Comparison of ENCODE assay signal across 13 cellular contexts in genomic region chr1:22117851-22118250, GRCh38. TPM values are rescaled to one million over a fixed set of nuclear protein-coding genes. Genes with fewer than 3 reads are reported as not detected.
A peak's percentile ranks its signal among the peaks of the same experiment; 100 is the strongest.
DNase-seq lines count a peak whose midpoint lies in the region; ATAC-seq and TF ChIP-seq lines count a peak whose summit lies in the region.
"Had no signal": no experiment of that assay in that cellular context is flagged by ENCODE, and none has a peak within 500 bp of the region (broad histone marks: within the 10 kb centered on the region; RNA-seq: fewer than 3 reads in every experiment).

No MANE protein-coding gene starts in this region.

- H3K9me3 Mint-ChIP-seq in activated CD4-positive, alpha-beta T cell treated with anti-CD3 and anti-CD28 coated beads, Interleukin-2, amount 10 ng/mL, durations not matched to agents 24 days and 14 days: no peaks in the 10 kb centered on the region
- no peaks in the 10 kb centered on the region for H3K9me3 Mint-ChIP-seq in stimulated activated memory B cell treated with anti-CD40 and anti-IgM and Interleukin-4, amounts not matched to agents 10 μg/mL and 1 μg/mL and 100 μg/mL, for 72 hours

- no peaks in the 10 kb centered on the region for H3K27me3 Mint-ChIP-seq in activated CD4-positive, alpha-beta T cell treated with anti-CD3 and anti-CD28 coated beads, Interleukin-2, amount 10 ng/mL, durations not matched to agents 24 days and 14 days
- H3K27me3 Mint-ChIP-seq in T-helper 17 cell: no peaks in the 10 kb centered on the region
- no peaks in the 10 kb centered on the region for H3K27me3 Mint-ChIP-seq in stimulated activated memory B cell treated with anti-CD40 and anti-IgM and Interleukin-4, amounts not matched to agents 10 μg/mL and 1 μg/mL and 100 μg/mL, for 72 hours

- peak overlapping the region; percentile 23 for H3K27ac Mint-ChIP-seq in activated CD4-positive, alpha-beta T cell treated with anti-CD3 and anti-CD28 coated beads, Interleukin-2, amount 10 ng/mL, durations not matched to agents 24 days and 14 days
- H3K27ac Mint-ChIP-seq in T-helper 17 cell: peak overlapping the region; percentile 43
- H3K27ac Mint-ChIP-seq in stimulated activated memory B cell treated with anti-CD40 and anti-IgM and Interleukin-4, amounts not matched to agents 10 μg/mL and 1 μg/mL and 100 μg/mL, for 72 hours: peak overlapping the region; percentile 53

- no peak overlapping the region for H3K4me3 ChIP-seq in tibial nerve
- H3K4me3 ChIP-seq: lung, SK-N-MC had no signal

- TF ChIP-seq EP300 in tibial nerve (IDR thresholded peaks at IDR 0.05): no peak

- intact Hi-C loops in activated CD4-positive, alpha-beta T cell treated with anti-CD3 and anti-CD28 coated beads, Interleukin-2, amount 10 ng/mL, durations not matched to agents 24 days and 14 days (cut with micrococcal nuclease): no loop called here

- WGBS in tibial nerve, 2 donors: 38 to 50% methylated on average over 5 of the region's 5 CpGs

- ATAC-seq in T-helper 17 cell: no peak
- no peak for ATAC-seq in stimulated activated memory B cell treated with anti-CD40 and anti-IgM and Interleukin-4, amounts not matched to agents 10 μg/mL and 1 μg/mL and 100 μg/mL, for 72 hours

- peaks cover 0 to 37% (median 0%) of the 10 kb centered on the region in 3 donors for H3K36me3 ChIP-seq in tibial nerve

- TF ChIP-seq CTCF in tibial nerve (IDR thresholded peaks at IDR 0.05): no peak

- H3K4me3 Mint-ChIP-seq in activated CD4-positive, alpha-beta T cell treated with anti-CD3 and anti-CD28 coated beads, Interleukin-2, amount 10 ng/mL, durations not matched to agents 24 days and 14 days: no peak overlapping the region
- no peak overlapping the region for H3K4me3 Mint-ChIP-seq in T-helper 17 cell
- no peak overlapping the region for H3K4me3 Mint-ChIP-seq in stimulated activated memory B cell treated with anti-CD40 and anti-IgM and Interleukin-4, amounts not matched to agents 10 μg/mL and 1 μg/mL and 100 μg/mL, for 72 hours

- H3K36me3 Mint-ChIP-seq in activated CD4-positive, alpha-beta T cell treated with anti-CD3 and anti-CD28 coated beads, Interleukin-2, amount 10 ng/mL, durations not matched to agents 24 days and 14 days (ENCODE audit: low read depth): peaks cover 18% of the 10 kb centered on the region
- H3K36me3 Mint-ChIP-seq in T-helper 17 cell (ENCODE audit: low read depth): peaks cover 5% of the 10 kb centered on the region
- H3K36me3 Mint-ChIP-seq in stimulated activated memory B cell treated with anti-CD40 and anti-IgM and Interleukin-4, amounts not matched to agents 10 μg/mL and 1 μg/mL and 100 μg/mL, for 72 hours: peaks cover 50% of the 10 kb centered on the region

- H3K9me3 ChIP-seq in T-helper 17 cell (ENCODE audit: control insufficient read depth, low read length, poor library complexity, severe bottlenecking) (no peaks in the 10 kb centered on the region), tibial nerve (no peaks in the 10 kb centered on the region)

- H3K4me1 ChIP-seq in tibial nerve: peaks cover 0 to 69% (median 30%) of the 10 kb centered on the region in 4 donors

- DNase-seq in activated CD4-positive, alpha-beta T cell treated with anti-CD3 and anti-CD28 coated beads, Interleukin-2, amount 10 ng/mL, durations not matched to agents 24 days and 14 days: no peak
- no peak for DNase-seq in activated CD4-positive, alpha-beta T cell treated with anti-CD3 and anti-CD28 coated beads, Interleukin-2, amount 50 U/mL, for 4 hours
- no peak for DNase-seq in T-helper 17 cell
- DNase-seq in fibroblast of peridontal ligament (ENCODE audit: extremely low read depth): peak; percentile 19
- DNase-seq in GF-D8 (lab: John Stamatoyannopoulos, UW): no peak
- no peak for DNase-seq in tibial nerve (ENCODE audit: low spot score in 2 of 2)
- DNase-seq in HPDE6-E6E7 (ENCODE audit: extremely low spot score): no peak
- DNase-seq: activated CD4-positive, CD25-positive, alpha-beta regulatory T cell; KG1; NCI-H2029 had no signal

- peak overlapping the region in 1 of 4 donors; percentile 55 for H3K27ac ChIP-seq in tibial nerve
- H3K27ac ChIP-seq: SK-N-MC had no signal

- peaks cover 2% of the 10 kb centered on the region for H3K4me1 Mint-ChIP-seq in activated CD4-positive, alpha-beta T cell treated with anti-CD3 and anti-CD28 coated beads, Interleukin-2, amount 10 ng/mL, durations not matched to agents 24 days and 14 days
- H3K4me1 Mint-ChIP-seq in T-helper 17 cell: peaks cover 29% of the 10 kb centered on the region
- peaks cover 78% of the 10 kb centered on the region for H3K4me1 Mint-ChIP-seq in stimulated activated memory B cell treated with anti-CD40 and anti-IgM and Interleukin-4, amounts not matched to agents 10 μg/mL and 1 μg/mL and 100 μg/mL, for 72 hours

- H3K27me3 ChIP-seq in tibial nerve: no peaks in the 10 kb centered on the region

- no peak for TF ChIP-seq POLR2A in tibial nerve (IDR thresholded peaks at IDR 0.05)

RNA-seq across cellular contexts. Expression of gene WNT4, which starts 25.0 kb away (rescaled TPM):
- not detected in 2 replicates for total RNA-seq in activated CD4-positive, alpha-beta T cell treated with anti-CD3 and anti-CD28 coated beads, Interleukin-2, amount 10 ng/mL, durations not matched to agents 24 days and 14 days
- total RNA-seq in T-helper 17 cell (not detected), tibial nerve (under 1 TPM in 3 of 4 donors, not detected in 1; under 0.01 to 0.63 (median 0.20) TPM)
